In genomic region chr12:115785548-115785947, GRCh38 we compare ENCODE assay signal across 18 cellular contexts.
DNase-seq lines count a peak whose midpoint lies in the region; ATAC-seq and TF ChIP-seq lines count a peak whose summit lies in the region.
"Had no signal": no experiment of that assay in that cellular context is flagged by ENCODE, and none has a peak within 500 bp of the region (broad histone marks: within the 10 kb centered on the region; RNA-seq: fewer than 3 reads in every experiment).

No MANE protein-coding gene starts in this region.

- intact Hi-C loops in PC-3 (cut with micrococcal nuclease) (no loop called here), posterior vena cava (cut with DNase I) (no loop called here)

- no peak overlapping the region for H3K27ac ChIP-seq in C4-2B
- no peak overlapping the region for H3K27ac ChIP-seq in DOHH2 (ENCODE audit: low read depth, low read length)
- no peak overlapping the region for H3K27ac ChIP-seq in PC-3 (ENCODE audit: low read length)
- H3K27ac ChIP-seq: SJSA1 had no signal

- H3K27me3 ChIP-seq in DOHH2 (ENCODE audit: control insufficient read depth, low read length): no peaks in the 10 kb centered on the region
- H3K27me3 ChIP-seq in PC-3 (ENCODE audit: low read length): peaks cover 44% of the 10 kb centered on the region
- H3K27me3 ChIP-seq in MG63: no peaks in the 10 kb centered on the region

- no peaks in the 10 kb centered on the region for H3K36me3 ChIP-seq in DOHH2 (ENCODE audit: control insufficient read depth, low read length)
- H3K36me3 ChIP-seq in PC-3 (ENCODE audit: low read depth, low read length): no peaks in the 10 kb centered on the region
- no peaks in the 10 kb centered on the region for H3K36me3 ChIP-seq in MG63
- H3K36me3 ChIP-seq: SJSA1 had no signal

- DNase-seq in PC-3 (peak; percentile 21), islet precursor cell (peak; percentile 51), MG63 (no peak), posterior vena cava (ENCODE audit: low spot score) (no peak), midbrain (lab: John Stamatoyannopoulos, UW) (no peak)
- DNase-seq: AML-193, DMS 273 treated with DMSO at 0.1 percent for 48 hours, EL, IMR-90, Kasumi-1, NCI-H1105, NCI-H2081, NCI-H510A treated with DMSO at 0.1 percent for 48 hours, NCI-H774, T-helper 17 cell had no signal

- H4K20me1 ChIP-seq in DOHH2 (ENCODE audit: control insufficient read depth, insufficient read depth, low read depth, low read length) (no peaks in the 10 kb centered on the region), PC-3 (ENCODE audit: low read length) (no peaks in the 10 kb centered on the region)

- POLR2A ChIA-PET in PC-3 (lab: Charles Lee; ENCODE audit: unreplicated experiment): no interaction called here

- H3K9me2 ChIP-seq in DOHH2 (replicated peaks; ENCODE audit: control insufficient read depth, low read length): no peaks in the 10 kb centered on the region
- no peaks in the 10 kb centered on the region for H3K9me2 ChIP-seq in PC-3 (replicated peaks; ENCODE audit: low read length)

- ATAC-seq in PC-3: peak; percentile 35
- ATAC-seq: T-helper 17 cell had no signal

- TF ChIP-seq CTCF in C4-2B (conservative IDR thresholded peaks at IDR 0.05): peak; percentile 23
- TF ChIP-seq CTCF in DOHH2 (IDR thresholded peaks at IDR 0.05; ENCODE audit: low read depth, low read length, poor library complexity, severe bottlenecking): peak; percentile 14
- TF ChIP-seq CTCF in PC-3 (conservative IDR thresholded peaks at IDR 0.05; ENCODE audit: low read depth, low read length): peak; percentile 46

- no peak overlapping the region for H3K4me2 ChIP-seq in DOHH2 (ENCODE audit: low read length)
- no peak overlapping the region for H3K4me2 ChIP-seq in PC-3 (ENCODE audit: low read length)

- H3F3A ChIP-seq in DOHH2 (ENCODE audit: control insufficient read depth, insufficient read depth) (no peaks in the 10 kb centered on the region), PC-3 (ENCODE audit: low read length, unreplicated experiment) (no peaks in the 10 kb centered on the region)

- no peak overlapping the region for H2AFZ ChIP-seq in PC-3 (ENCODE audit: low read length)

- CTCF ChIA-PET in PC-3 (lab: Charles Lee): no interaction called here

- H3K79me2 ChIP-seq in DOHH2 (ENCODE audit: control insufficient read depth, low read length) (no peaks in the 10 kb centered on the region), PC-3 (ENCODE audit: low read length) (no peaks in the 10 kb centered on the region)

- H3K4me1 ChIP-seq in DOHH2 (ENCODE audit: control insufficient read depth, low read length) (no peaks in the 10 kb centered on the region), PC-3 (ENCODE audit: insufficient read depth, low read length) (no peaks in the 10 kb centered on the region)
- H3K4me1 ChIP-seq: SJSA1 had no signal

- H3K9ac ChIP-seq in PC-3 (ENCODE audit: low read length): no peak overlapping the region

- H3K9me3 ChIP-seq in DOHH2 (ENCODE audit: control insufficient read depth, insufficient read depth, low read length): no peaks in the 10 kb centered on the region
- no peaks in the 10 kb centered on the region for H3K9me3 ChIP-seq in PC-3 (ENCODE audit: low read length)
- no peaks in the 10 kb centered on the region for H3K9me3 ChIP-seq in MG63
- H3K9me3 ChIP-seq: SJSA1 had no signal

- BruUV-seq in PC-3 (replicated peaks; lab: Mats Ljungman, UMichigan): no TSS peak

- H3K4me3 ChIP-seq in DOHH2 (ENCODE audit: low read length) (no peak overlapping the region), PC-3 (ENCODE audit: low read length) (no peak overlapping the region), MG63 (no peak overlapping the region)
- H3K4me3 ChIP-seq: SJSA1 had no signal

Comparison
In these comparisons a context has a peak if more than half of its experiments do, and no peak if none do; other contexts are left out.
1. DNase-seq: peak in PC-3 (single experiment) and islet precursor cell (single experiment); none in MG63 (single experiment), posterior vena cava (single experiment) and midbrain (single experiment).
2. Peak in every context shown above with its lines, with median percentiles within 50 percentile points of each other: CTCF ChIP-seq.